ENCODE assay signal across 10 cellular contexts in genomic region chr18:46547520-46547919, GRCh38.
"Had no signal": no experiment of that assay in that cellular context is flagged by ENCODE, and none has a peak within 500 bp of the region (broad histone marks: within the 10 kb centered on the region; RNA-seq: fewer than 3 reads in every experiment).

No MANE protein-coding gene starts in this region.

- H3K4me1 ChIP-seq: HAP-1 had no signal

- H3K27ac ChIP-seq: GM23248, HL-60 had no signal

- DNase-seq: GM23248, GOT3, H7, HFFc6, IMR-90, KG1 had no signal

- ATAC-seq: HCT116, K562 had no signal

- H3K36me3 ChIP-seq: HAP-1 had no signal

- H3K9ac ChIP-seq: GM23248 had no signal

- H3K9me3 ChIP-seq: HAP-1 had no signal

- H3K4me3 ChIP-seq: GM23248, HAP-1, K562 had no signal
